2 cellular contexts compared by ENCODE assay signal in genomic region chr1:9827558-9828185, GRCh38.
TF ChIP-seq lines count a peak whose summit lies in the region.

No MANE protein-coding gene starts in this region.

TF ChIP-seq in IMR-90, 13 proteins besides CTCF, POLR2A, EP300 and RAD21:
- no peak for TF ChIP-seq NFE2L2 (IDR thresholded peaks at IDR 0.05; ENCODE audit: low read depth, low read length)

TF ChIP-seq in K562, 482 proteins besides CTCF, POLR2A, EP300 and RAD21:
- TF ChIP-seq MYC (IDR thresholded peaks at IDR 0.05; ENCODE audit: low read depth, low read length) (peak; percentile 38; the same call in 1 of the 2 replicates), MYC (CRISPR knock-in tag; IDR thresholded peaks at IDR 0.05; ENCODE audit: borderline replicate concordance, low read depth) (no peak), ZNF282 (CRISPR knock-in tag; IDR thresholded peaks at IDR 0.05) (no peak), BHLHE40 (IDR thresholded peaks at IDR 0.05; ENCODE audit: low read length) (peak; percentile 51), SPI1 (IDR thresholded peaks at IDR 0.05; ENCODE audit: borderline replicate concordance, low read depth, low read length) (peak; percentile 76), L3MBTL2 (IDR thresholded peaks at IDR 0.05) (peak; percentile 80), ZNF384 (IDR thresholded peaks at IDR 0.05; ENCODE audit: low read depth, low read length) (0 out of 2 replicates have a peak, but pooled peaks have one; percentile 4), CEBPG (CRISPR knock-in tag; IDR thresholded peaks at IDR 0.05) (peak; percentile 59; the same call in 1 of the 2 replicates), CEBPG (tag; conservative IDR thresholded peaks at IDR 0.05 in 1 of 2, IDR thresholded peaks at IDR 0.05 in 1 of 2) (no peak), GATA2 (CRISPR knock-in tag; IDR thresholded peaks at IDR 0.05) (0 out of 2 replicates have a peak, but pooled peaks have one; percentile 48), CTBP1 (IDR thresholded peaks at IDR 0.05; ENCODE audit: borderline replicate concordance) (peak; percentile 53; the same call in 1 of the 2 replicates), XRCC5 (IDR thresholded peaks at IDR 0.05; ENCODE audit: low read depth, low read length) (0 out of 2 replicates have a peak, but pooled peaks have one; percentile 41), MAZ (CRISPR knock-in tag; conservative IDR thresholded peaks at IDR 0.05 in 1 of 2, IDR thresholded peaks at IDR 0.05 in 1 of 2) (0 out of 4 replicates have a peak, but pooled peaks of 1 of the 2 experiments have one; percentile 22), ATF7 (IDR thresholded peaks at IDR 0.05) (0 out of 2 replicates have a peak, but pooled peaks have one; percentile 47), SMARCE1 (IDR thresholded peaks at IDR 0.05) (no peak), TFAP4 (CRISPR knock-in tag; IDR thresholded peaks at IDR 0.05; ENCODE audit: borderline replicate concordance) (peak; percentile 55; the same call in 1 of the 2 replicates), RB1 (IDR thresholded peaks at IDR 0.05; ENCODE audit: low read depth) (peak; percentile 45; the same call in 1 of the 2 replicates), TCF7 (IDR thresholded peaks at IDR 0.05; ENCODE audit: borderline replicate concordance) (no peak), NCOA2 (IDR thresholded peaks at IDR 0.05; ENCODE audit: partially characterized antibody in 2 of 2) (no peak), NRF1 (conservative IDR thresholded peaks at IDR 0.05 in 1 of 2, IDR thresholded peaks at IDR 0.05 in 1 of 2) (0 out of 4 replicates have a peak, but pooled peaks of 1 of the 2 experiments have one; percentile 14), ZBTB9 (CRISPR knock-in tag; IDR thresholded peaks at IDR 0.05) (0 out of 2 replicates have a peak, but pooled peaks have one; percentile 36), ZNF584 (CRISPR knock-in tag; IDR thresholded peaks at IDR 0.05; ENCODE audit: low read depth) (0 out of 2 replicates have a peak, but pooled peaks have one; percentile 35), ATF1 (CRISPR knock-in tag; IDR thresholded peaks at IDR 0.05) (no peak), ATF1 (tag; IDR thresholded peaks at IDR 0.05) (no peak), ARID1B (IDR thresholded peaks at IDR 0.05) (peak; percentile 8; the same call in 1 of the 2 replicates), PKNOX1 (IDR thresholded peaks at IDR 0.05) (no peak), SMC3 (conservative IDR thresholded peaks at IDR 0.05; ENCODE audit: insufficient read depth, low read depth, low read length) (0 out of 2 replicates have a peak, but pooled peaks have one; percentile 7), CXXC5 (CRISPR knock-in tag; IDR thresholded peaks at IDR 0.05) (peak; percentile 38), DACH1 (IDR thresholded peaks at IDR 0.05; ENCODE audit: partially characterized antibody) (no peak), CHD2 (IDR thresholded peaks at IDR 0.05; ENCODE audit: low read depth, low read length) (no peak), AFF4 (CRISPR knock-in tag; IDR thresholded peaks at IDR 0.05) (0 out of 2 replicates have a peak, but pooled peaks have one; percentile 44)
- TF ChIP-seq, protein P1, sequence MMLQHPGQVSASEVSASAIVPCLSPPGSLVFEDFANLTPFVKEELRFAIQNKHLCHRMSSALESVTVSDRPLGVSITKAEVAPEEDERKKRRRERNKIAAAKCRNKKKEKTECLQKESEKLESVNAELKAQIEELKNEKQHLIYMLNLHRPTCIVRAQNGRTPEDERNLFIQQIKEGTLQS (IDR thresholded peaks at IDR 0.05) = 0 out of 2 replicates have a peak, but pooled peaks have one; percentile 13
- TF ChIP-seq, protein P1 (CRISPR knock-in tag; conservative IDR thresholded peaks at IDR 0.05) = no peak
- TF ChIP-seq, protein P2, sequence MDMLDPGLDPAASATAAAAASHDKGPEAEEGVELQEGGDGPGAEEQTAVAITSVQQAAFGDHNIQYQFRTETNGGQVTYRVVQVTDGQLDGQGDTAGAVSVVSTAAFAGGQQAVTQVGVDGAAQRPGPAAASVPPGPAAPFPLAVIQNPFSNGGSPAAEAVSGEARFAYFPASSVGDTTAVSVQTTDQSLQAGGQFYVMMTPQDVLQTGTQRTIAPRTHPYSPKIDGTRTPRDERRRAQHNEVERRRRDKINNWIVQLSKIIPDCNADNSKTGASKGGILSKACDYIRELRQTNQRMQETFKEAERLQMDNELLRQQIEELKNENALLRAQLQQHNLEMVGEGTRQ (CRISPR knock-in tag; IDR thresholded peaks at IDR 0.05) = 0 out of 2 replicates have a peak, but pooled peaks have one; percentile 40
- TF ChIP-seq, protein P3, sequence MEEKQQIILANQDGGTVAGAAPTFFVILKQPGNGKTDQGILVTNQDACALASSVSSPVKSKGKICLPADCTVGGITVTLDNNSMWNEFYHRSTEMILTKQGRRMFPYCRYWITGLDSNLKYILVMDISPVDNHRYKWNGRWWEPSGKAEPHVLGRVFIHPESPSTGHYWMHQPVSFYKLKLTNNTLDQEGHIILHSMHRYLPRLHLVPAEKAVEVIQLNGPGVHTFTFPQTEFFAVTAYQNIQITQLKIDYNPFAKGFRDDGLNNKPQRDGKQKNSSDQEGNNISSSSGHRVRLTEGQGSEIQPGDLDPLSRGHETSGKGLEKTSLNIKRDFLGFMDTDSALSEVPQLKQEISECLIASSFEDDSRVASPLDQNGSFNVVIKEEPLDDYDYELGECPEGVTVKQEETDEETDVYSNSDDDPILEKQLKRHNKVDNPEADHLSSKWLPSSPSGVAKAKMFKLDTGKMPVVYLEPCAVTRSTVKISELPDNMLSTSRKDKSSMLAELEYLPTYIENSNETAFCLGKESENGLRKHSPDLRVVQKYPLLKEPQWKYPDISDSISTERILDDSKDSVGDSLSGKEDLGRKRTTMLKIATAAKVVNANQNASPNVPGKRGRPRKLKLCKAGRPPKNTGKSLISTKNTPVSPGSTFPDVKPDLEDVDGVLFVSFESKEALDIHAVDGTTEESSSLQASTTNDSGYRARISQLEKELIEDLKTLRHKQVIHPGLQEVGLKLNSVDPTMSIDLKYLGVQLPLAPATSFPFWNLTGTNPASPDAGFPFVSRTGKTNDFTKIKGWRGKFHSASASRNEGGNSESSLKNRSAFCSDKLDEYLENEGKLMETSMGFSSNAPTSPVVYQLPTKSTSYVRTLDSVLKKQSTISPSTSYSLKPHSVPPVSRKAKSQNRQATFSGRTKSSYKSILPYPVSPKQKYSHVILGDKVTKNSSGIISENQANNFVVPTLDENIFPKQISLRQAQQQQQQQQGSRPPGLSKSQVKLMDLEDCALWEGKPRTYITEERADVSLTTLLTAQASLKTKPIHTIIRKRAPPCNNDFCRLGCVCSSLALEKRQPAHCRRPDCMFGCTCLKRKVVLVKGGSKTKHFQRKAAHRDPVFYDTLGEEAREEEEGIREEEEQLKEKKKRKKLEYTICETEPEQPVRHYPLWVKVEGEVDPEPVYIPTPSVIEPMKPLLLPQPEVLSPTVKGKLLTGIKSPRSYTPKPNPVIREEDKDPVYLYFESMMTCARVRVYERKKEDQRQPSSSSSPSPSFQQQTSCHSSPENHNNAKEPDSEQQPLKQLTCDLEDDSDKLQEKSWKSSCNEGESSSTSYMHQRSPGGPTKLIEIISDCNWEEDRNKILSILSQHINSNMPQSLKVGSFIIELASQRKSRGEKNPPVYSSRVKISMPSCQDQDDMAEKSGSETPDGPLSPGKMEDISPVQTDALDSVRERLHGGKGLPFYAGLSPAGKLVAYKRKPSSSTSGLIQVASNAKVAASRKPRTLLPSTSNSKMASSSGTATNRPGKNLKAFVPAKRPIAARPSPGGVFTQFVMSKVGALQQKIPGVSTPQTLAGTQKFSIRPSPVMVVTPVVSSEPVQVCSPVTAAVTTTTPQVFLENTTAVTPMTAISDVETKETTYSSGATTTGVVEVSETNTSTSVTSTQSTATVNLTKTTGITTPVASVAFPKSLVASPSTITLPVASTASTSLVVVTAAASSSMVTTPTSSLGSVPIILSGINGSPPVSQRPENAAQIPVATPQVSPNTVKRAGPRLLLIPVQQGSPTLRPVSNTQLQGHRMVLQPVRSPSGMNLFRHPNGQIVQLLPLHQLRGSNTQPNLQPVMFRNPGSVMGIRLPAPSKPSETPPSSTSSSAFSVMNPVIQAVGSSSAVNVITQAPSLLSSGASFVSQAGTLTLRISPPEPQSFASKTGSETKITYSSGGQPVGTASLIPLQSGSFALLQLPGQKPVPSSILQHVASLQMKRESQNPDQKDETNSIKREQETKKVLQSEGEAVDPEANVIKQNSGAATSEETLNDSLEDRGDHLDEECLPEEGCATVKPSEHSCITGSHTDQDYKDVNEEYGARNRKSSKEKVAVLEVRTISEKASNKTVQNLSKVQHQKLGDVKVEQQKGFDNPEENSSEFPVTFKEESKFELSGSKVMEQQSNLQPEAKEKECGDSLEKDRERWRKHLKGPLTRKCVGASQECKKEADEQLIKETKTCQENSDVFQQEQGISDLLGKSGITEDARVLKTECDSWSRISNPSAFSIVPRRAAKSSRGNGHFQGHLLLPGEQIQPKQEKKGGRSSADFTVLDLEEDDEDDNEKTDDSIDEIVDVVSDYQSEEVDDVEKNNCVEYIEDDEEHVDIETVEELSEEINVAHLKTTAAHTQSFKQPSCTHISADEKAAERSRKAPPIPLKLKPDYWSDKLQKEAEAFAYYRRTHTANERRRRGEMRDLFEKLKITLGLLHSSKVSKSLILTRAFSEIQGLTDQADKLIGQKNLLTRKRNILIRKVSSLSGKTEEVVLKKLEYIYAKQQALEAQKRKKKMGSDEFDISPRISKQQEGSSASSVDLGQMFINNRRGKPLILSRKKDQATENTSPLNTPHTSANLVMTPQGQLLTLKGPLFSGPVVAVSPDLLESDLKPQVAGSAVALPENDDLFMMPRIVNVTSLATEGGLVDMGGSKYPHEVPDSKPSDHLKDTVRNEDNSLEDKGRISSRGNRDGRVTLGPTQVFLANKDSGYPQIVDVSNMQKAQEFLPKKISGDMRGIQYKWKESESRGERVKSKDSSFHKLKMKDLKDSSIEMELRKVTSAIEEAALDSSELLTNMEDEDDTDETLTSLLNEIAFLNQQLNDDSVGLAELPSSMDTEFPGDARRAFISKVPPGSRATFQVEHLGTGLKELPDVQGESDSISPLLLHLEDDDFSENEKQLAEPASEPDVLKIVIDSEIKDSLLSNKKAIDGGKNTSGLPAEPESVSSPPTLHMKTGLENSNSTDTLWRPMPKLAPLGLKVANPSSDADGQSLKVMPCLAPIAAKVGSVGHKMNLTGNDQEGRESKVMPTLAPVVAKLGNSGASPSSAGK (IDR thresholded peaks at IDR 0.05) = peak; percentile 73
- TF ChIP-seq, protein P4, sequence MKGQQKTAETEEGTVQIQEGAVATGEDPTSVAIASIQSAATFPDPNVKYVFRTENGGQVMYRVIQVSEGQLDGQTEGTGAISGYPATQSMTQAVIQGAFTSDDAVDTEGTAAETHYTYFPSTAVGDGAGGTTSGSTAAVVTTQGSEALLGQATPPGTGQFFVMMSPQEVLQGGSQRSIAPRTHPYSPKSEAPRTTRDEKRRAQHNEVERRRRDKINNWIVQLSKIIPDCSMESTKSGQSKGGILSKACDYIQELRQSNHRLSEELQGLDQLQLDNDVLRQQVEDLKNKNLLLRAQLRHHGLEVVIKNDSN (CRISPR knock-in tag; IDR thresholded peaks at IDR 0.05) = peak; percentile 65
